Comparison of ENCODE assay signal across 8 cellular contexts in genomic region chr6:43687437-43688347, GRCh38. TPM values are rescaled to one million over a fixed set of nuclear protein-coding genes. Genes with fewer than 3 reads are reported as not detected.
DNase-seq lines count a peak whose midpoint lies in the region; TF ChIP-seq lines count a peak whose summit lies in the region.

Gene MRPS18A, minus strand, starts transcription at chr6:43687791. Its CDS starts 12 bp downstream, at chr6:43687779.

- DNase-seq in HFF-Myc (ENCODE audit: extremely low read depth, low read depth) (peak; percentile 51), NAMALWA (ENCODE audit: low spot score) (peak; percentile 84), SW480 (ENCODE audit: low spot score) (peak; percentile 77), cardiac muscle cell (ENCODE audit: low read depth in 1 of 2, low spot score in 1 of 2) (peak; percentile 75 to 87), pons (ENCODE audit: low spot score) (peak; percentile 75), transverse colon (peak; percentile 91)
- DNase-seq in activated naive CD8-positive, alpha-beta T cell treated with anti-CD3 and anti-CD28 coated beads, Interleukin-2, amount 50 U/mL, for 16 hours (ENCODE audit: low read depth, low spot score): peak; percentile 61

- H3K36me3 ChIP-seq in cardiac muscle cell: no peaks in the 10 kb centered on the region
- no peaks in the 10 kb centered on the region for H3K36me3 ChIP-seq in transverse colon

- TF ChIP-seq EP300 in transverse colon (IDR thresholded peaks at IDR 0.05; ENCODE audit: low read depth): no peak

- no peaks in the 10 kb centered on the region for H3K9me3 ChIP-seq in cardiac muscle cell (ENCODE audit: low read depth)
- H3K9me3 ChIP-seq in transverse colon: no peaks in the 10 kb centered on the region

- no peaks in the 10 kb centered on the region for H3K27me3 ChIP-seq in cardiac muscle cell
- no peaks in the 10 kb centered on the region for H3K27me3 ChIP-seq in transverse colon

- H3K27ac ChIP-seq in cardiac muscle cell (peak within 1 kb of the TSS; percentile 83), transverse colon (peak within 1 kb of the TSS; percentile 80 to 90 (median 84))

- peaks cover 9% of the 10 kb centered on the region for H3K4me1 ChIP-seq in cardiac muscle cell (ENCODE audit: low read depth)
- H3K4me1 ChIP-seq in transverse colon: peaks cover 8 to 44% (median 39%) of the 10 kb centered on the region in 4 donors

- H3K4me3 ChIP-seq in HFF-Myc (replicated peaks; ENCODE audit: low read depth, low read length): peak within 1 kb of the TSS; percentile 99
- peak within 1 kb of the TSS; percentile 94 for H3K4me3 ChIP-seq in cardiac muscle cell
- peak within 1 kb of the TSS; percentile 79 to 97 (median 84) for H3K4me3 ChIP-seq in transverse colon

- 0 to 7% methylated on average over 3 to 43 of the region's 43 CpGs for WGBS in transverse colon (ENCODE audit: low coverage in 1 of 2), 2 donors

- TF ChIP-seq CTCF in HFF-Myc (IDR thresholded peaks at IDR 0.05; ENCODE audit: low read depth, low read length, missing control alignments) (no peak), cardiac muscle cell (IDR thresholded peaks at IDR 0.05; ENCODE audit: low read depth, low read length) (no peak), transverse colon (IDR thresholded peaks at IDR 0.05) (no peak)

- intact Hi-C loops in transverse colon (cut with DNase I; ENCODE audit: low total_unique reads): no loop called here

- TF ChIP-seq POLR2A in GM10847 (IDR thresholded peaks at IDR 0.05; ENCODE audit: extremely low read depth, insufficient read length): peak; percentile 73
- TF ChIP-seq POLR2A in transverse colon (IDR thresholded peaks at IDR 0.05): peak; percentile 66

- in situ Hi-C loops in transverse colon (cut with MboI; ENCODE audit: low pct_ligation_motif_present in 1 of 4, low pct_unique_long_range_greater_than_20kb in 1 of 4, low sequenced_read_pairs in 3 of 4): no loop called here

RNA-seq across cellular contexts. Expression of gene MRPS18A, which starts in this region (rescaled TPM):
- total RNA-seq in cardiac muscle cell: 65.9 and 80.2 TPM in 2 replicates
- 87.0 and 94.8 TPM in 2 replicates for polyA plus RNA-seq in cardiac muscle cell
- total RNA-seq in transverse colon: 10 to 100 TPM; 25.4 to 48.6 (median 40.3) TPM

Comparison
In these comparisons a context has a peak if more than half of its experiments do, and no peak if none do; other contexts are left out.
1. Peak in every context shown above with its lines: DNase-seq, H3K4me3 ChIP-seq and H3K27ac ChIP-seq.